Comparison of ENCODE assay signal across 30 cellular contexts in genomic region chr4:8876982-8877779, GRCh38. TPM values are rescaled to one million over a fixed set of nuclear protein-coding genes. Genes with fewer than 3 reads are reported as not detected.
"Had no signal": no experiment of that assay in that cellular context is flagged by ENCODE, and none has a peak within 500 bp of the region (broad histone marks: within the 10 kb centered on the region; RNA-seq: fewer than 3 reads in every experiment).

No MANE protein-coding gene starts in this region.

- H3K4me1 Mint-ChIP-seq: activated CD4-positive, alpha-beta T cell treated with anti-CD3 and anti-CD28 coated beads, Interleukin-2, amount 10 ng/mL, durations not matched to agents 7 days and 5 days; activated naive CD4-positive, alpha-beta T cell treated with anti-CD3 and anti-CD28 coated beads, Interleukin-2, amount 50 U/mL, for 24 hours had no signal

- H3K27ac ChIP-seq: ascending aorta, body of pancreas, SK-N-MC had no signal

- H3K9me3 ChIP-seq: ascending aorta, body of pancreas had no signal

- DNase-seq: activated CD4-positive, alpha-beta T cell treated with anti-CD3 and anti-CD28 coated beads, Interleukin-2, amount 10 ng/mL, durations not matched to agents 7 days and 5 days; activated CD4-positive, CD25-positive, alpha-beta regulatory T cell; activated CD8-positive, alpha-beta memory T cell treated with anti-CD3 and anti-CD28 coated beads, Interleukin-2, amount 50 U/mL, for 4 hours; activated CD8-positive, alpha-beta T cell treated with anti-CD3 and anti-CD28 coated beads for 36 hours; activated naive CD4-positive, alpha-beta T cell; activated T-cell treated with anti-CD3 and anti-CD28 coated beads, Interleukin-2, amount 50 U/mL, for 1 hour; amniotic stem cell; body of pancreas; central memory CD4-positive, alpha-beta T cell; Kasumi-1; NCI-H1048; NCI-H146; NCI-H187 treated with DMSO at 0.1 percent for 48 hours; NCI-H2081 treated with DMSO at 0.1 percent for 48 hours; NCI-H2227 treated with DMSO at 0.1 percent for 48 hours; NCI-H446 treated with DMSO at 0.1 percent for 48 hours; NCI-H526; NCI-H82; RPMI8226; T-cell; T-helper 2 cell; T1000 had no signal

- FAIRE-seq: bronchial epithelial cell, TTC549 had no signal

- H3K36me3 ChIP-seq: ascending aorta had no signal

- H3K36me3 Mint-ChIP-seq: activated naive CD4-positive, alpha-beta T cell treated with anti-CD3 and anti-CD28 coated beads, Interleukin-2, amount 50 U/mL, for 24 hours; T-cell had no signal

- H3K9me3 Mint-ChIP-seq: activated naive CD4-positive, alpha-beta T cell treated with anti-CD3 and anti-CD28 coated beads, Interleukin-2, amount 50 U/mL, for 24 hours had no signal

- H3K4me1 ChIP-seq: ascending aorta had no signal

- H3K27ac Mint-ChIP-seq: activated CD4-positive, alpha-beta T cell treated with anti-CD3 and anti-CD28 coated beads, Interleukin-2, amount 10 ng/mL, durations not matched to agents 7 days and 5 days; activated CD8-positive, alpha-beta T cell treated with anti-CD3 and anti-CD28 coated beads for 36 hours; activated naive CD4-positive, alpha-beta T cell treated with anti-CD3 and anti-CD28 coated beads, Interleukin-2, amount 50 U/mL, for 24 hours; T-cell had no signal

- H3K4me3 Mint-ChIP-seq: activated CD4-positive, alpha-beta T cell treated with anti-CD3 and anti-CD28 coated beads, Interleukin-2, amount 10 ng/mL, durations not matched to agents 7 days and 5 days; activated CD8-positive, alpha-beta T cell treated with anti-CD3 and anti-CD28 coated beads for 36 hours; activated naive CD4-positive, alpha-beta T cell treated with anti-CD3 and anti-CD28 coated beads, Interleukin-2, amount 50 U/mL, for 24 hours; T-cell had no signal

- H3K4me3 ChIP-seq: ascending aorta, body of pancreas, SK-N-MC had no signal

RNA-seq across cellular contexts. Expression of gene HMX1, which starts 5.5 kb away (rescaled TPM):
- total RNA-seq: activated CD4-positive, alpha-beta T cell treated with anti-CD3 and anti-CD28 coated beads, Interleukin-2, amount 10 ng/mL, durations not matched to agents 7 days and 5 days; activated CD8-positive, alpha-beta T cell treated with anti-CD3 and anti-CD28 coated beads for 36 hours; ascending aorta; body of pancreas; bronchial epithelial cell; chondrocyte; OCI-LY7; Right ventricle myocardium inferior; T-cell had no signal
